Comparison of ENCODE assay signal across 10 cellular contexts in genomic region chr22:38261478-38261803, GRCh38. TPM values are rescaled to one million over a fixed set of nuclear protein-coding genes. Genes with fewer than 3 reads are reported as not detected.
DNase-seq lines count a peak whose midpoint lies in the region; ATAC-seq and TF ChIP-seq lines count a peak whose summit lies in the region.
"Had no signal": no experiment of that assay in that cellular context is flagged by ENCODE, and none has a peak within 500 bp of the region (broad histone marks: within the 10 kb centered on the region; RNA-seq: fewer than 3 reads in every experiment).

No MANE protein-coding gene starts in this region.

- H3K4me3 ChIP-seq in SJCRH30, result no peak overlapping the region; the same call in 1 of the 2 replicates
- H3K4me3 ChIP-seq in endodermal cell (ENCODE audit: low read length), result no peak overlapping the region
- no peak overlapping the region for H3K4me3 ChIP-seq in thyroid gland (replicated peaks in 1 of 3)
- H3K4me3 ChIP-seq in naive thymus-derived CD4-positive, alpha-beta T cell (ENCODE audit: low read length), result no peak overlapping the region

- DNase-seq in SJCRH30 (no peak), endodermal cell (no peak), nephron progenitor cell (no peak), thyroid gland (no peak), NCI-H2227 treated with DMSO at 0.1 percent for 48 hours (lab: John Stamatoyannopoulos, UW) (no peak)
- no peak for DNase-seq in stimulated activated CD4-positive, alpha-beta T cell treated with anti-CD3 and anti-CD28 coated beads, Interleukin-4, amount 100 ng/mL, for 24 hours
- no peak for DNase-seq in naive thymus-derived CD4-positive, alpha-beta T cell
- DNase-seq in activated effector memory CD4-positive, alpha-beta T cell treated with Interleukin-2 at 50 U/mL for 16 hours, result no peak
- DNase-seq: KG1, NCI-H2107 had no signal

- ATAC-seq in naive thymus-derived CD4-positive, alpha-beta T cell, result no peak

- H3K9ac ChIP-seq in endodermal cell (ENCODE audit: extremely low read depth, low read length, poor library complexity, severe bottlenecking), result peak overlapping the region; percentile 7

- H3K4me1 ChIP-seq in SJCRH30 (peaks cover 16% of the 10 kb centered on the region), endodermal cell (ENCODE audit: control insufficient read depth, insufficient read depth, low read length) (peaks cover 3% of the 10 kb centered on the region), thyroid gland (peaks cover 40 to 76% of the 10 kb centered on the region in 2 donors)
- H3K4me1 ChIP-seq in naive thymus-derived CD4-positive, alpha-beta T cell (ENCODE audit: control insufficient read depth in 2 of 2, insufficient read depth in 2 of 2, low read length in 2 of 2), result peaks cover 2 to 22% of the 10 kb centered on the region in 2 donors

- H3K9me3 ChIP-seq in SJCRH30 (replicated peaks) (no peaks in the 10 kb centered on the region), endodermal cell (ENCODE audit: control insufficient read depth, low read length) (no peaks in the 10 kb centered on the region), thyroid gland (no peaks in the 10 kb centered on the region)
- H3K9me3 ChIP-seq in naive thymus-derived CD4-positive, alpha-beta T cell (ENCODE audit: control insufficient read depth in 2 of 3, low read length in 3 of 3), result no peaks in the 10 kb centered on the region

- CTCF ChIA-PET in naive thymus-derived CD4-positive, alpha-beta T cell (lab: Charles Lee), result no interaction called here

- intact Hi-C loops in thyroid gland (cut with DNase I), result loop anchor here (10.0 kb wide), 1 partner anchor 77 kb away; the partner anchor contains the start of gene PLA2G6
- intact Hi-C loops in naive thymus-derived CD4-positive, alpha-beta T cell (cut with micrococcal nuclease), result loop anchor here in 1 of 2 donors (10.0 kb wide), 1 partner anchor 313 kb away; the partner anchor contains the start of gene DMC1

- TF ChIP-seq CTCF in endodermal cell (conservative IDR thresholded peaks at IDR 0.05) (no peak), nephron progenitor cell (IDR thresholded peaks at IDR 0.05) (no peak), thyroid gland (IDR thresholded peaks at IDR 0.05) (no peak)

- H3K4me1 Mint-ChIP-seq in endodermal cell (peaks cover 26% of the 10 kb centered on the region), nephron progenitor cell (peaks cover 60% of the 10 kb centered on the region)
- peaks cover 21 to 71% (median 58%) of the 10 kb centered on the region in 7 donors for H3K4me1 Mint-ChIP-seq in naive thymus-derived CD4-positive, alpha-beta T cell

- WGBS in endodermal cell (ENCODE audit: insufficient coverage in 1 of 2, insufficient read length in 1 of 2), 2 experiments, result 89% methylated on average over 2 to 3 of the region's 3 CpGs
- WGBS in thyroid gland, 2 donors, result 62 to 64% methylated on average over 3 of the region's 3 CpGs

- H3K27ac Mint-ChIP-seq in endodermal cell (no peak overlapping the region), nephron progenitor cell (peak overlapping the region; percentile 91)
- peak overlapping the region in 1 of 9 donors; percentile 34 for H3K27ac Mint-ChIP-seq in naive thymus-derived CD4-positive, alpha-beta T cell

- H3K27me3 ChIP-seq in SJCRH30 (no peaks in the 10 kb centered on the region), endodermal cell (ENCODE audit: control insufficient read depth, insufficient read depth, low read length, poor library complexity, severe bottlenecking) (no peaks in the 10 kb centered on the region), thyroid gland (no peaks in the 10 kb centered on the region)
- no peaks in the 10 kb centered on the region for H3K27me3 ChIP-seq in naive thymus-derived CD4-positive, alpha-beta T cell (ENCODE audit: control insufficient read depth in 2 of 2, insufficient read depth in 2 of 2, low read length in 2 of 2)

- no peak overlapping the region for H3K4me3 Mint-ChIP-seq in endodermal cell
- H3K4me3 Mint-ChIP-seq in nephron progenitor cell, result peak overlapping the region; percentile 33
- H3K4me3 Mint-ChIP-seq in naive thymus-derived CD4-positive, alpha-beta T cell, result no peak overlapping the region

- H3K27ac ChIP-seq in SJCRH30, result peak overlapping the region; percentile 51; the same call in 1 of the 2 replicates
- H3K27ac ChIP-seq in endodermal cell (ENCODE audit: low read depth, low read length), result peak overlapping the region; percentile 79
- peak overlapping the region; percentile 53 to 73 (median 63) for H3K27ac ChIP-seq in thyroid gland
- no peak overlapping the region for H3K27ac ChIP-seq in naive thymus-derived CD4-positive, alpha-beta T cell (ENCODE audit: low read depth, low read length)

- no peaks in the 10 kb centered on the region for H3K36me3 ChIP-seq in SJCRH30
- H3K36me3 ChIP-seq in endodermal cell (ENCODE audit: control insufficient read depth, insufficient read depth, low read length), result peaks cover 16% of the 10 kb centered on the region
- H3K36me3 ChIP-seq in thyroid gland, result no peaks in the 10 kb centered on the region
- H3K36me3 ChIP-seq in naive thymus-derived CD4-positive, alpha-beta T cell (ENCODE audit: control insufficient read depth in 2 of 3, insufficient read depth in 3 of 3, low read length in 3 of 3), result peaks cover 0 to 5% (median 0%) of the 10 kb centered on the region in 3 experiments

- H3K27me3 Mint-ChIP-seq in endodermal cell (ENCODE audit: insufficient read depth) (no peaks in the 10 kb centered on the region), nephron progenitor cell (ENCODE audit: low read depth, poor library complexity) (peaks cover 9% of the 10 kb centered on the region)
- H3K27me3 Mint-ChIP-seq in naive thymus-derived CD4-positive, alpha-beta T cell, result no peaks in the 10 kb centered on the region

- TF ChIP-seq POLR2A in thyroid gland (IDR thresholded peaks at IDR 0.05), result no peak

- peaks cover 15% of the 10 kb centered on the region for H3K36me3 Mint-ChIP-seq in endodermal cell (ENCODE audit: low read depth)
- peaks cover 39% of the 10 kb centered on the region for H3K36me3 Mint-ChIP-seq in nephron progenitor cell (ENCODE audit: low read depth)
- H3K36me3 Mint-ChIP-seq in naive thymus-derived CD4-positive, alpha-beta T cell, result peaks cover 0 to 39% (median 4%) of the 10 kb centered on the region in 5 donors

- H3K9me3 Mint-ChIP-seq in endodermal cell (no peaks in the 10 kb centered on the region), nephron progenitor cell (no peaks in the 10 kb centered on the region)
- H3K9me3 Mint-ChIP-seq in naive thymus-derived CD4-positive, alpha-beta T cell, result no peaks in the 10 kb centered on the region

- POLR2A ChIA-PET in naive thymus-derived CD4-positive, alpha-beta T cell (lab: Charles Lee), result no interaction called here

RNA-seq across cellular contexts. Expression of gene TMEM184B, which starts 11.4 kb away (rescaled TPM):
- total RNA-seq in SJCRH30 (2014; rRNA removed; shearing (Covaris generic)), result 16.9 and 18.7 TPM in 2 replicates
- 10 to 100 TPM; 55.4 to 57.6 TPM for total RNA-seq in endodermal cell
- 56.1 TPM for polyA plus RNA-seq in endodermal cell (2013, experiment 1 of 2)
- polyA plus RNA-seq in endodermal cell (2013, experiment 2 of 2), result 47.2 TPM
- 10 to 100 TPM; 42.9 to 92.2 (median 74.5) TPM for total RNA-seq in thyroid gland
- total RNA-seq in naive thymus-derived CD4-positive, alpha-beta T cell, result 10 to 100 TPM; 26.9 to 41.3 (median 35.0) TPM
- 10 to 100 TPM in 1 of 2 donors, 1 to 10 TPM in 1; 9.0 to 19.5 TPM for polyA plus RNA-seq in naive thymus-derived CD4-positive, alpha-beta T cell

RNA-seq across cellular contexts. Expression of gene CSNK1E, which starts 55.8 kb away (rescaled TPM):
- total RNA-seq in SJCRH30 (2014; rRNA removed; shearing (Covaris generic)), result 142 and 143 TPM in 2 replicates
- total RNA-seq in endodermal cell (100 to 1,000 TPM; 224 to 229 TPM), thyroid gland (10 to 100 TPM; 53.2 to 98.4 (median 69.5) TPM)
- polyA plus RNA-seq in endodermal cell (2013, experiment 1 of 2), result 167 TPM
- 148 TPM for polyA plus RNA-seq in endodermal cell (2013, experiment 2 of 2)
- total RNA-seq in naive thymus-derived CD4-positive, alpha-beta T cell, result 100 to 1,000 TPM in 2 of 5 experiments, 10 to 100 TPM in 3; 71.6 to 143 (median 91.9) TPM
- polyA plus RNA-seq in naive thymus-derived CD4-positive, alpha-beta T cell, result 1 to 10 TPM; 5.6 to 8.1 TPM

RNA-seq across cellular contexts. Expression of gene MAFF, which starts 59.6 kb away (rescaled TPM):
- 3.2 and 3.6 TPM in 2 replicates for total RNA-seq in SJCRH30 (2014; rRNA removed; shearing (Covaris generic))
- total RNA-seq in endodermal cell (1 to 10 TPM; 4.7 to 5.5 TPM), thyroid gland (100 to 1,000 TPM in 1 of 4 donors, 10 to 100 TPM in 3; 13.1 to 111 (median 24.6) TPM)
- polyA plus RNA-seq in endodermal cell (2013, experiment 1 of 2), result 6.1 TPM
- 5.5 TPM for polyA plus RNA-seq in endodermal cell (2013, experiment 2 of 2)
- total RNA-seq in naive thymus-derived CD4-positive, alpha-beta T cell, result 10 to 100 TPM in 2 of 5 experiments, 1 to 10 TPM in 3; 4.8 to 72.6 (median 5.5) TPM
- polyA plus RNA-seq in naive thymus-derived CD4-positive, alpha-beta T cell, result 1 to 10 TPM; 1.6 to 2.3 TPM
